Comparison of ENCODE assay signal across 16 cellular contexts in the genomic region with DNA sequence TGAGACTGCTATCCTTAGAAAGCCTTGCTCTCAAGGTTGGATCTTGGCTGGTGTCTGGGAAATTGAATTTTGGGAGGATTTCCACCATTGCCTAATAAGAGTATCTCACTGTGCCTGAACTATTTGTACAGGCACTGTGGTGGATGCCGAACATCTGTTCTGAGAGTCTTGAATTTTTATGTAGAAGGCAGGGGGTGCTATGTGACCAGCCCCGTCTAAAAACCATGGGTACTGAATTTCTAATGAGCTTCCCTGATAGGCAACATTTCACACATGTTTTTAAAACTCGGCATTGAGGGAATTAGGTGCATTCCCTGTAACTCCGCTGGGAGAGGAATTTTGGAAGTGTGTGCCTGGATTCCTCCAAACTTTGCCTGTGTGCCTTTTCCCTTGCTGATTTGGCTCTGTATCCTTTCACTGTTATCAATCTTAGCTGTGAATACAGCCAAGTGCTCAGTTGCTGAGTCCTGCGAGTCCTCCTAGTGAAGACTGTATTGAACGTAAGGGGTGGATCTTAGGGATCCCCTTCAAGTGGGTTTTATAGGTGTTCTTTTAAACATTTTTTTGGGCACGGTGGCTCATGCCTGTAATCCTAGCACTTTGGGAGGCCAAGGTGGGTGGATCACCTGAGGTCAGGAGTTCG. TPM values are rescaled to one million over a fixed set of nuclear protein-coding genes. Genes with fewer than 3 reads are reported as not detected.
DNase-seq lines count a peak whose midpoint lies in the region; ATAC-seq, FAIRE-seq and TF ChIP-seq lines count a peak whose summit lies in the region.
"Had no signal": no experiment of that assay in that cellular context is flagged by ENCODE, and none has a peak within 500 bp of the region (broad histone marks: within the 10 kb centered on the region; RNA-seq: fewer than 3 reads in every experiment).

No MANE protein-coding gene starts in this region.

- H3K4me2 ChIP-seq in Karpas-422 (ENCODE audit: low read depth, low read length, poor library complexity, severe bottlenecking) (no peak overlapping the region), HepG2 (ENCODE audit: low read depth, low read length) (no peak overlapping the region)

- H3K9ac ChIP-seq in Karpas-422 (ENCODE audit: low read length) (no peak overlapping the region), HepG2 (ENCODE audit: insufficient read depth, low read depth, low read length) (no peak overlapping the region)

- ATAC-seq in HepG2 (no peak; the same call in 2 of the 3 replicates), GM19351 (IDR thresholded peaks at IDR 0.05; ENCODE audit: unreplicated experiment) (no peak)
- ATAC-seq: activated naive CD8-positive, alpha-beta T cell treated with anti-CD3 and anti-CD28 coated beads, Interleukin-2, amount 50 U/mL, for 24 hours; gastrocnemius medialis; naive thymus-derived CD4-positive, alpha-beta T cell; sciatic nerve had no signal

- peak; percentile 10 for TF ChIP-seq CTCF in brain microvascular endothelial cell (IDR thresholded peaks at IDR 0.05; ENCODE audit: low read depth, low read length, missing control alignments)
- TF ChIP-seq CTCF in HepG2 (CRISPR knock-in tag; IDR thresholded peaks at IDR 0.05), result 0 out of 2 replicates have a peak, but pooled peaks have one; percentile 12

- no peaks in the 10 kb centered on the region for H4K20me1 ChIP-seq in Karpas-422 (ENCODE audit: insufficient read depth, low read depth, low read length)
- no peaks in the 10 kb centered on the region for H4K20me1 ChIP-seq in HepG2 (ENCODE audit: insufficient read depth, low read length)

- no peaks in the 10 kb centered on the region for H3K36me3 ChIP-seq in Karpas-422 (ENCODE audit: insufficient read depth, low read length)
- H3K36me3 ChIP-seq in brain microvascular endothelial cell (replicated peaks), result no peaks in the 10 kb centered on the region
- no peaks in the 10 kb centered on the region for H3K36me3 ChIP-seq in HepG2 (replicated peaks in 1 of 2; ENCODE audit: control insufficient read depth in 1 of 2, insufficient read depth in 2 of 2, low read length in 2 of 2)
- H3K36me3 ChIP-seq: gastrocnemius medialis had no signal

- TF ChIP-seq EP300 in HepG2 (IDR thresholded peaks at IDR 0.05; ENCODE audit: low read depth in 2 of 2, low read length in 2 of 2) (no peak), HepG2 (CRISPR knock-in tag; IDR thresholded peaks at IDR 0.05; ENCODE audit: borderline replicate concordance) (no peak)

- no peak overlapping the region for H3K27ac ChIP-seq in Karpas-422 (ENCODE audit: low read length)
- no peak overlapping the region for H3K27ac ChIP-seq in brain microvascular endothelial cell
- no peak overlapping the region for H3K27ac ChIP-seq in HepG2 (ENCODE audit: extremely low read length, insufficient read depth, low read length)
- H3K27ac ChIP-seq: gastrocnemius medialis had no signal

- H3K4me3 ChIP-seq in Karpas-422 (ENCODE audit: low read length) (no peak overlapping the region), brain microvascular endothelial cell (ENCODE audit: low read depth, low read length) (no peak overlapping the region), HepG2 (replicated peaks in 1 of 3; ENCODE audit: insufficient read depth in 1 of 3, low read depth in 2 of 3, low read length in 3 of 3) (no peak overlapping the region)
- H3K4me3 ChIP-seq: gastrocnemius medialis had no signal

- intact Hi-C loops in HepG2 (cut with micrococcal nuclease; ENCODE audit: unreplicated experiment), result loop anchor here (2.0 kb wide), 1 partner anchor 13 kb away; no protein-coding TSS in a partner anchor

- POLR2A ChIA-PET in HepG2 (lab: Yijun Ruan, JAX), result no interaction called here

- BruUV-seq in HepG2 (replicated peaks; lab: Mats Ljungman, UMichigan), result no TSS peak

- H3K4me1 ChIP-seq in Karpas-422 (ENCODE audit: low read length), result no peaks in the 10 kb centered on the region
- no peaks in the 10 kb centered on the region for H3K4me1 ChIP-seq in HepG2 (ENCODE audit: insufficient read depth, low read length)
- H3K4me1 ChIP-seq: gastrocnemius medialis had no signal

- H3K79me2 ChIP-seq in Karpas-422 (ENCODE audit: low read length) (no peaks in the 10 kb centered on the region), HepG2 (ENCODE audit: insufficient read depth, low read length) (no peaks in the 10 kb centered on the region)

- no peak for TF ChIP-seq RAD21 in HepG2 (CRISPR knock-in tag; IDR thresholded peaks at IDR 0.05)

- DNase-seq in EH (ENCODE audit: low read depth), result peak; percentile 25
- peak; percentile 55 for DNase-seq in Karpas-422
- no peak for DNase-seq in brain microvascular endothelial cell
- DNase-seq in HepG2 (ENCODE audit: low spot score), result no peak
- DNase-seq in DMS79 treated with DMSO at 0.1 percent for 48 hours (lab: John Stamatoyannopoulos, UW), result no peak
- no peak for DNase-seq in GM03348 (ENCODE audit: low spot score)
- no peak for DNase-seq in COLO829 (ENCODE audit: low spot score)
- DNase-seq: activated CD8-positive, alpha-beta memory T cell treated with anti-CD3 and anti-CD28 coated beads, Interleukin-2, amount 50 U/mL, for 48 hours; activated naive CD8-positive, alpha-beta T cell treated with anti-CD3 and anti-CD28 coated beads, Interleukin-2, amount 50 U/mL, for 24 hours; dermis blood vessel endothelial cell; gastrocnemius medialis; substantia nigra had no signal

- H3K27me3 ChIP-seq in Karpas-422 (ENCODE audit: low read length) (no peaks in the 10 kb centered on the region), brain microvascular endothelial cell (replicated peaks) (no peaks in the 10 kb centered on the region), HepG2 (ENCODE audit: control insufficient read depth in 1 of 2, insufficient read depth in 2 of 2, low read length in 2 of 2) (no peaks in the 10 kb centered on the region; a peak in 1 of 5 replicates)
- H3K27me3 ChIP-seq: gastrocnemius medialis had no signal

- in situ Hi-C loops in brain microvascular endothelial cell (cut with HindIII; ENCODE audit: low pct_ligation_motif_present, low sequenced_read_pairs), result no loop called here
- in situ Hi-C loops in HepG2 (cut with HindIII; ENCODE audit: extremely low pct_ligation_motif_present, low pct_unique_long_range_greater_than_20kb), result no loop called here

- no peaks in the 10 kb centered on the region for H3K9me2 ChIP-seq in Karpas-422 (replicated peaks; ENCODE audit: insufficient read depth, low read length)

- CTCF ChIA-PET in HepG2 (lab: Yijun Ruan, JAX; ENCODE audit: low intra/inter-chr PET ratio, low total read pairs), result no interaction called here

- no peaks in the 10 kb centered on the region for H3K9me3 ChIP-seq in Karpas-422 (ENCODE audit: low read length)
- H3K9me3 ChIP-seq in HepG2 (ENCODE audit: low read length), result no peaks in the 10 kb centered on the region
- H3K9me3 ChIP-seq: gastrocnemius medialis had no signal

- 41% methylated on average over 8 of the region's 8 CpGs for WGBS in HepG2 (ENCODE audit: low lambda C conversion rate)

- H2AFZ ChIP-seq in Karpas-422 (ENCODE audit: low read length) (no peak overlapping the region), HepG2 (ENCODE audit: low read length) (no peak overlapping the region)

- no peak for FAIRE-seq in HepG2 (lab: Jason Lieb, UNC)
- FAIRE-seq: keratinocyte had no signal

- TF ChIP-seq POLR2A in HepG2 (IDR thresholded peaks at IDR 0.05; ENCODE audit: insufficient read depth in 1 of 2, low read depth in 2 of 2, low read length in 2 of 2), result no peak

TF ChIP-seq in HepG2, 621 proteins besides CTCF, POLR2A, EP300 and RAD21 (continues in another document):
- peak; percentile 34; the same call in 1 of the 2 replicates for TF ChIP-seq STAG1 (CRISPR knock-in tag; IDR thresholded peaks at IDR 0.05)
- TF ChIP-seq, protein P1, sequence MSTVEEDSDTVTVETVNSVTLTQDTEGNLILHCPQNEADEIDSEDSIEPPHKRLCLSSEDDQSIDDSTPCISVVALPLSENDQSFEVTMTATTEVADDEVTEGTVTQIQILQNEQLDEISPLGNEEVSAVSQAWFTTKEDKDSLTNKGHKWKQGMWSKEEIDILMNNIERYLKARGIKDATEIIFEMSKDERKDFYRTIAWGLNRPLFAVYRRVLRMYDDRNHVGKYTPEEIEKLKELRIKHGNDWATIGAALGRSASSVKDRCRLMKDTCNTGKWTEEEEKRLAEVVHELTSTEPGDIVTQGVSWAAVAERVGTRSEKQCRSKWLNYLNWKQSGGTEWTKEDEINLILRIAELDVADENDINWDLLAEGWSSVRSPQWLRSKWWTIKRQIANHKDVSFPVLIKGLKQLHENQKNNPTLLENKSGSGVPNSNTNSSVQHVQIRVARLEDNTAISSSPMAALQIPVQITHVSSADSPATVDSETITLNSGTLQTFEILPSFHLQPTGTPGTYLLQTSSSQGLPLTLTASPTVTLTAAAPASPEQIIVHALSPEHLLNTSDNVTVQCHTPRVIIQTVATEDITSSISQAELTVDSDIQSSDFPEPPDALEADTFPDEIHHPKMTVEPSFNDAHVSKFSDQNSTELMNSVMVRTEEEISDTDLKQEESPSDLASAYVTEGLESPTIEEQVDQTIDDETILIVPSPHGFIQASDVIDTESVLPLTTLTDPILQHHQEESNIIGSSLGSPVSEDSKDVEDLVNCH (CRISPR knock-in tag; IDR thresholded peaks at IDR 0.05), result no peak
- TF ChIP-seq ZNF337 (CRISPR knock-in tag; IDR thresholded peaks at IDR 0.05; ENCODE audit: borderline replicate concordance, low read depth), result no peak

RNA-seq across cellular contexts. Expression of a gene that starts 27.6 kb away (rescaled TPM):
- 30.1 and 44.8 TPM in 2 replicates for total RNA-seq in Karpas-422 (2014; rRNA removed; shearing (Covaris generic); ENCODE audit: low replicate concordance)
- total RNA-seq in HepG2 (2016; rRNA removed; fragmentation: Illumina TruSeq; extraction: Trizol), result 40.8 and 47.3 TPM in 2 replicates
- 26.0 and 29.0 TPM in 2 replicates for total RNA-seq in HepG2 (2016; cell fraction: cytosol; rRNA removed; fragmentation: Illumina TruSeq; extraction: Trizol; ENCODE audit: low read depth)
- total RNA-seq in HepG2 (2016; cell fraction: insoluble cytoplasmic fraction; rRNA removed; fragmentation: Illumina TruSeq; extraction: Trizol), result 40.5 and 41.2 TPM in 2 replicates
- 28.7 and 35.1 TPM in 2 replicates for total RNA-seq in HepG2 (2016; cell fraction: membrane; rRNA removed; fragmentation: Illumina TruSeq; extraction: Trizol)
- total RNA-seq in HepG2 (2016; cell fraction: nucleus; rRNA removed; fragmentation: Illumina TruSeq; extraction: Trizol), result 50.1 and 57.5 TPM in 2 replicates
- polyA plus RNA-seq in HepG2 (2011; rRNA removed), result 15.3 and 15.9 TPM in 2 replicates
- polyA plus RNA-seq in HepG2 (2011; cell fraction: cytosol; rRNA removed), result 8.6 and 12.5 TPM in 2 replicates
- 18.2 and 21.0 TPM in 2 replicates for polyA plus RNA-seq in HepG2 (2011; cell fraction: nucleus; rRNA removed)
- 18.5 and 22.9 TPM in 2 replicates for polyA plus RNA-seq in HepG2 (2012)
- polyA plus RNA-seq in HepG2 (2016; cell fraction: cytosol; fragmentation: Illumina TruSeq; extraction: Trizol; ENCODE audit: low read depth), result 1.1 and 1.3 TPM in 2 replicates
- polyA plus RNA-seq in HepG2 (2016; cell fraction: insoluble cytoplasmic fraction; fragmentation: Illumina TruSeq; extraction: Trizol; ENCODE audit: low read depth), result 29.6 and 35.5 TPM in 2 replicates
- 4.5 and 5.1 TPM in 2 replicates for polyA plus RNA-seq in HepG2 (2016; cell fraction: membrane; fragmentation: Illumina TruSeq; extraction: Trizol; ENCODE audit: low read depth)
- polyA plus RNA-seq in HepG2 (2016; cell fraction: nucleus; fragmentation: Illumina TruSeq; extraction: Trizol; ENCODE audit: insufficient read depth, low read depth), result 46.1 and 46.5 TPM in 2 replicates
- 13.0 and 26.4 TPM in 2 replicates for polyA minus RNA-seq in HepG2 (2011; rRNA and poly(A)+ RNA removed; ENCODE audit: low replicate concordance)
- polyA minus RNA-seq in HepG2 (2011; cell fraction: cytosol; rRNA and poly(A)+ RNA removed), result 29.2 and 29.5 TPM in 2 replicates
- 91.9 and 92.7 TPM in 2 replicates for polyA minus RNA-seq in HepG2 (2011; cell fraction: nucleus; rRNA and poly(A)+ RNA removed)

Comparison
In these comparisons a context has a peak if more than half of its experiments do, and no peak if none do; other contexts are left out.
1. DNase-seq: peak in EH (single experiment) and Karpas-422 (single experiment); none in brain microvascular endothelial cell (single experiment), HepG2 (single experiment), DMS79 treated with DMSO at 0.1 percent for 48 hours (single experiment), GM03348 (single experiment) and COLO829 (single experiment).